ENCODE assay signal across 35 cellular contexts in genomic region chr3:173706630-173707029, GRCh38.
DNase-seq lines count a peak whose midpoint lies in the region; ATAC-seq and TF ChIP-seq lines count a peak whose summit lies in the region.
"Had no signal": no experiment of that assay in that cellular context is flagged by ENCODE, and none has a peak within 500 bp of the region (broad histone marks: within the 10 kb centered on the region; RNA-seq: fewer than 3 reads in every experiment).

No MANE protein-coding gene starts in this region.

- no TSS peak for BruUV-seq in PC-9 (replicated peaks; lab: Mats Ljungman, UMichigan)

- WGBS in right cardiac atrium, result 96% methylated on average over 9 of the region's 9 CpGs

- intact Hi-C loops in Right ventricle myocardium inferior (cut with DNase I), result no loop called here
- intact Hi-C loops in right cardiac atrium (cut with DNase I), result no loop called here
- intact Hi-C loops in PC-9 (cut with micrococcal nuclease; ENCODE audit: unreplicated experiment), result no loop called here
- intact Hi-C loops in posterior vena cava (cut with DNase I), result no loop called here

- peaks cover 5% of the 10 kb centered on the region; the same call in 2 of the 3 replicates for H3K9me3 Mint-ChIP-seq in GM23338
- H3K9me3 Mint-ChIP-seq: CD4-positive, alpha-beta T cell had no signal

- H3K36me3 ChIP-seq in GM23338 (ENCODE audit: insufficient read depth), result no peaks in the 10 kb centered on the region
- H3K36me3 ChIP-seq in PC-9 (ENCODE audit: low read depth), result no peaks in the 10 kb centered on the region
- H3K36me3 ChIP-seq: BE2C; BLaER1; BLaER1 treated with 17β-estradiol and CSF1 and Interleukin-3, amounts not matched to agents 10 nM and 100 nM had no signal

- no peak overlapping the region for H2AFZ ChIP-seq in GM23338
- H2AFZ ChIP-seq in PC-9, result peak overlapping the region; percentile 37; the same call in 1 of the 2 replicates

- peaks cover 17% of the 10 kb centered on the region; the same call in 2 of the 3 replicates for H3K4me1 Mint-ChIP-seq in GM23338
- H3K4me1 Mint-ChIP-seq: B cell; CD14-positive monocyte; CD4-positive, alpha-beta memory T cell; CD4-positive, CD25-positive, alpha-beta regulatory T cell; CD8-positive, alpha-beta memory T cell had no signal

- POLR2A ChIA-PET in PC-9 (lab: Charles Lee; ENCODE audit: unreplicated experiment), result no interaction called here

- H3F3A ChIP-seq in GM23338 (replicated peaks; ENCODE audit: low read depth), result no peaks in the 10 kb centered on the region
- H3F3A ChIP-seq in PC-9 (ENCODE audit: insufficient read depth, low read depth), result 0 out of 2 replicates have a peak, but pooled peaks cover 3% of the 10 kb centered on the region

- peaks cover 2% of the 10 kb centered on the region for H3K27me3 Mint-ChIP-seq in GM23338 (ENCODE audit: insufficient read depth, low read depth, poor library complexity)
- H3K27me3 Mint-ChIP-seq: B cell; CD4-positive, alpha-beta memory T cell; CD4-positive, alpha-beta T cell; CD4-positive, CD25-positive, alpha-beta regulatory T cell; CD8-positive, alpha-beta memory T cell had no signal

- no peak for TF ChIP-seq CTCF in GM23338 (conservative IDR thresholded peaks at IDR 0.05; ENCODE audit: low read depth in 2 of 2)
- TF ChIP-seq CTCF in PC-9 (conservative IDR thresholded peaks at IDR 0.05), result no peak
- TF ChIP-seq CTCF in GM20000 (IDR thresholded peaks at IDR 0.05; ENCODE audit: extremely low read depth, missing control alignments), result no peak

- H3K36me3 Mint-ChIP-seq in GM23338 (ENCODE audit: low read depth), result peaks cover 5% of the 10 kb centered on the region; the same call in 2 of the 3 replicates
- H3K36me3 Mint-ChIP-seq: CD14-positive monocyte; CD4-positive, alpha-beta memory T cell; CD4-positive, CD25-positive, alpha-beta regulatory T cell; CD8-positive, alpha-beta memory T cell; CD8-positive, alpha-beta T cell had no signal

- H3K27ac Mint-ChIP-seq in GM23338, result peak overlapping the region; percentile 34; the same call in 1 of the 2 replicates
- H3K27ac Mint-ChIP-seq: B cell; CD14-positive monocyte; CD4-positive, alpha-beta memory T cell; CD4-positive, alpha-beta T cell; CD4-positive, CD25-positive, alpha-beta regulatory T cell; CD8-positive, alpha-beta memory T cell; CD8-positive, alpha-beta T cell had no signal

- H4K20me1 ChIP-seq in GM23338 (replicated peaks; ENCODE audit: insufficient read depth) (no peaks in the 10 kb centered on the region), PC-9 (ENCODE audit: insufficient read depth) (no peaks in the 10 kb centered on the region)
- H4K20me1 ChIP-seq: BLaER1; BLaER1 treated with 17β-estradiol and CSF1 and Interleukin-3, amounts not matched to agents 10 nM and 100 nM had no signal

- H3K4me1 ChIP-seq in right cardiac atrium (ENCODE audit: control insufficient read depth, insufficient read depth, low read length) (no peaks in the 10 kb centered on the region), GM23338 (ENCODE audit: insufficient read depth) (0 out of 2 replicates have a peak, but pooled peaks cover 4% of the 10 kb centered on the region), PC-9 (replicated peaks; ENCODE audit: insufficient read depth) (peaks cover 7% of the 10 kb centered on the region)
- H3K4me1 ChIP-seq: A549; BLaER1; BLaER1 treated with 17β-estradiol and CSF1 and Interleukin-3, amounts not matched to agents 10 nM and 100 nM had no signal

- DNase-seq in Right ventricle myocardium inferior (ENCODE audit: missing footprints) (peak; percentile 60), right cardiac atrium (no peak), GM23338 (ENCODE audit: low spot score) (no peak), PC-9 (no peak), posterior vena cava (ENCODE audit: low spot score) (peak; percentile 48), GM20000 (ENCODE audit: low spot score) (no peak), Kasumi-1 (lab: John Stamatoyannopoulos, UW) (no peak)
- no peak for DNase-seq in activated CD8-positive, alpha-beta memory T cell treated with anti-CD3 and anti-CD28 coated beads for 24 hours
- DNase-seq: 8988T; ACHN; AML-193; BE2C; C1 segment of cervical spinal cord; Caco-2; Calu3; CD4-positive, alpha-beta memory T cell; CD4-positive, alpha-beta T cell; CD4-positive, CD25-positive, alpha-beta regulatory T cell; CD8-positive, alpha-beta memory T cell; CD8-positive, alpha-beta T cell; COR-L47; DMS 273 treated with DMSO at 0.1 percent for 48 hours; DMS153; DMS53; DMS79; DMS79 treated with DMSO at 0.1 percent for 48 hours; DND-41; EL had no signal

- no peak overlapping the region for H3K4me3 Mint-ChIP-seq in GM23338
- H3K4me3 Mint-ChIP-seq: B cell; CD14-positive monocyte; CD4-positive, alpha-beta memory T cell; CD4-positive, alpha-beta T cell; CD4-positive, CD25-positive, alpha-beta regulatory T cell; CD8-positive, alpha-beta memory T cell; CD8-positive, alpha-beta T cell had no signal

- no peak overlapping the region for H3K4me2 ChIP-seq in GM23338
- H3K4me2 ChIP-seq in PC-9, result no peak overlapping the region
- H3K4me2 ChIP-seq: A549; BLaER1; BLaER1 treated with 17β-estradiol and CSF1 and Interleukin-3, amounts not matched to agents 10 nM and 100 nM had no signal

- H3K27ac ChIP-seq in right cardiac atrium (ENCODE audit: low read length) (no peak overlapping the region), GM23338 (ENCODE audit: low read depth) (no peak overlapping the region), PC-9 (no peak overlapping the region)
- H3K27ac ChIP-seq: 22Rv1; A549; BLaER1; BLaER1 treated with 17β-estradiol and CSF1 and Interleukin-3, amounts not matched to agents 10 nM and 100 nM; C4-2B had no signal

- ATAC-seq in Right ventricle myocardium inferior (no peak), right cardiac atrium (no peak), GM23338 (no peak)
- ATAC-seq: A549; CD8-positive, alpha-beta T cell had no signal

- no peak overlapping the region for H3K4me3 ChIP-seq in right cardiac atrium (ENCODE audit: low read length)
- no peak overlapping the region for H3K4me3 ChIP-seq in GM23338
- H3K4me3 ChIP-seq in PC-9, result no peak overlapping the region
- H3K4me3 ChIP-seq: A549; BLaER1; BLaER1 treated with 17β-estradiol and CSF1 and Interleukin-3, amounts not matched to agents 10 nM and 100 nM had no signal

- no peaks in the 10 kb centered on the region for H3K27me3 ChIP-seq in right cardiac atrium (ENCODE audit: control insufficient read depth, insufficient read depth)
- no peaks in the 10 kb centered on the region for H3K27me3 ChIP-seq in GM23338 (ENCODE audit: insufficient read depth)
- H3K27me3 ChIP-seq in PC-9 (ENCODE audit: insufficient read depth, low read depth), result no peaks in the 10 kb centered on the region
- H3K27me3 ChIP-seq: BE2C; BLaER1; BLaER1 treated with 17β-estradiol and CSF1 and Interleukin-3, amounts not matched to agents 10 nM and 100 nM had no signal

- H3K9me3 ChIP-seq in right cardiac atrium (ENCODE audit: control insufficient read depth, low read length) (no peaks in the 10 kb centered on the region), PC-9 (ENCODE audit: insufficient read depth, low read depth) (no peaks in the 10 kb centered on the region; the same call in 1 of the 2 replicates)
- H3K9me3 ChIP-seq: A549; BE2C; BLaER1; BLaER1 treated with 17β-estradiol and CSF1 and Interleukin-3, amounts not matched to agents 10 nM and 100 nM; Caco-2 had no signal

- H3K79me2 ChIP-seq in GM23338 (replicated peaks; ENCODE audit: insufficient read depth) (no peaks in the 10 kb centered on the region), PC-9 (ENCODE audit: low read depth) (no peaks in the 10 kb centered on the region)

- CTCF ChIA-PET in PC-9 (lab: Charles Lee), result no interaction called here

- H3K9me2 ChIP-seq in GM23338 (ENCODE audit: insufficient read depth) (no peaks in the 10 kb centered on the region), PC-9 (ENCODE audit: insufficient read depth) (no peaks in the 10 kb centered on the region; the same call in 1 of the 2 replicates)

TF ChIP-seq in GM23338, 12 proteins besides CTCF, POLR2A, EP300 and RAD21 (continues in another document):
- TF ChIP-seq ZNF331 (CRISPR knock-in tag; IDR thresholded peaks at IDR 0.05; ENCODE audit: low read depth), result no peak

Comparison
In these comparisons a context has a peak if more than half of its experiments do, and no peak if none do; other contexts are left out.
1. DNase-seq: peak in Right ventricle myocardium inferior (single experiment) and posterior vena cava (single experiment); none in right cardiac atrium (0 of 3), GM23338 (single experiment), PC-9 (0 of 2), GM20000 (single experiment), activated CD8-positive, alpha-beta memory T cell treated with anti-CD3 and anti-CD28 coated beads for 24 hours (single experiment) and Kasumi-1 (0 of 2).